In the genomic region with DNA sequence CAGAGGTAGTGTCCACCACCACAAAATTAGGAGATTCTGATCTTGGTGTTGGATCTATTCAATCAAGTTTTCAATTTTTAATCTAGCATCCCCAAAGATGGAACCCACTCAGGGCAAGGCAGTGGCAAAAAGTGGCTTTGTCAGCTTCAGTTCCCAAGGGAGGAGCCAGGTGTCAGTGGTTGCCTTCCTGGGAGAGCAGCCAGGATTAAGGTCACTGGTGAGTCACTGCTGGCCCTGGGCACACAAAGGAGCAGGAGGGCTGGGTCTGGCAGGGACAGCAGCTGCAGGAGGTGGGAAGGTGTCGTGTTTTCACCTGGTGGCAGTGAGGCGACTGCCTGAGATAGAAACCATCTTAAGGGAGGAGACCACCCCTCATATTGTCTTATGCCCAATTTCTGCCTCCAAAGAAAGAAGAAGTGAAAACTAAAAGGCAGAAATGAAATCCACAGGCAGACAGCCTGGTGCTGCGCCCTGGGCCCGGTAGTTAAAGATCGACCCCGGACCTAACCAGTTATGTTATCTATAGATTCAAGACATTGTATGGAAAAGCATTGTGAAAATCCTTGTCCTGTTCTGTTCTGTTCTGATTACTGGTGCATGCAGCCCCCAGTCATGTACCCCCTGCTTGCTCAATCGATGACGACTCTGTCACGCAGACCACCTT, we compare ENCODE assay signal across 9 cellular contexts. TPM values are rescaled to one million over a fixed set of nuclear protein-coding genes. Genes with fewer than 3 reads are reported as not detected.
DNase-seq lines count a peak whose midpoint lies in the region; ATAC-seq and TF ChIP-seq lines count a peak whose summit lies in the region.
"Had no signal": no experiment of that assay in that cellular context is flagged by ENCODE, and none has a peak within 500 bp of the region (broad histone marks: within the 10 kb centered on the region; RNA-seq: fewer than 3 reads in every experiment).

No MANE protein-coding gene starts in this region.

- H3K4me3 ChIP-seq in AG10803 (ENCODE audit: low read length) (no peak overlapping the region), neuronal stem cell (ENCODE audit: low read length in 2 of 2) (no peak overlapping the region)

- no peak overlapping the region for H2BK15ac ChIP-seq in neuronal stem cell (ENCODE audit: low read length)

- H3K9me3 ChIP-seq in neuronal stem cell (replicated peaks in 1 of 2; ENCODE audit: control insufficient read depth in 2 of 2, insufficient read depth in 1 of 2, low read depth in 1 of 2, low read length in 2 of 2) = peaks cover 1 to 4% of the 10 kb centered on the region in 2 donors

- no peaks in the 10 kb centered on the region for H3K79me1 ChIP-seq in neuronal stem cell (ENCODE audit: low read depth, low read length)

- H3K23ac ChIP-seq in neuronal stem cell (ENCODE audit: low read depth, low read length, poor library complexity) = no peak overlapping the region

- H2AK5ac ChIP-seq in neuronal stem cell (ENCODE audit: low read depth, low read length) = no peak overlapping the region

- no peak for TF ChIP-seq CTCF in AG10803 (conservative IDR thresholded peaks at IDR 0.05; ENCODE audit: low read length)

- no peak overlapping the region for H2BK5ac ChIP-seq in neuronal stem cell (ENCODE audit: low read length)

- H3K4me1 ChIP-seq in neuronal stem cell (ENCODE audit: control insufficient read depth in 2 of 2, insufficient read depth in 1 of 2, low read depth in 1 of 2, low read length in 2 of 2) = no peaks in the 10 kb centered on the region

- no peak overlapping the region for H3K14ac ChIP-seq in neuronal stem cell (ENCODE audit: low read length)

- no CpG with 5 or more reads among the region's 9 CpGs for WGBS in neuronal stem cell (ENCODE audit: extremely low coverage in 2 of 2, insufficient read length in 2 of 2, insufficient replicate concordance in 1 of 2), 2 donors

- ATAC-seq in GM21367 (IDR thresholded peaks at IDR 0.05; ENCODE audit: unreplicated experiment) = no peak

- no peaks in the 10 kb centered on the region for H3K36me3 ChIP-seq in neuronal stem cell (replicated peaks in 1 of 2; ENCODE audit: control insufficient read depth in 2 of 2, insufficient read depth in 2 of 2, low read length in 2 of 2)

- no peak overlapping the region for H3K9ac ChIP-seq in neuronal stem cell (ENCODE audit: low read depth, low read length, poor library complexity)

- no peaks in the 10 kb centered on the region for H3K27me3 ChIP-seq in neuronal stem cell (ENCODE audit: control insufficient read depth in 3 of 3, insufficient read depth in 3 of 3, low read depth in 1 of 3, low read length in 3 of 3)

- no peak overlapping the region for H2AFZ ChIP-seq in neuronal stem cell (ENCODE audit: low read length)

- no peak overlapping the region for H4K91ac ChIP-seq in neuronal stem cell (ENCODE audit: low read depth, low read length, poor library complexity)

- H3K18ac ChIP-seq in neuronal stem cell (ENCODE audit: low read length) = no peak overlapping the region

- H2BK12ac ChIP-seq in neuronal stem cell (ENCODE audit: low read length) = no peak overlapping the region

- DNase-seq in AG10803 (ENCODE audit: low read depth) (peak; percentile 53), NCI-H1092 (lab: John Stamatoyannopoulos, UW) (peak; percentile 73), SW 1271 (lab: John Stamatoyannopoulos, UW) (peak; percentile 60 to 84), iPS-NIHi7 (ENCODE audit: extremely low spot score) (peak; percentile 38), T-helper 1 cell (no peak), neuronal stem cell (ENCODE audit: low spot score) (no peak)
- DNase-seq in activated naive CD4-positive, alpha-beta T cell (lab: John Stamatoyannopoulos, UW) = no peak
- DNase-seq: activated naive CD8-positive, alpha-beta T cell treated with anti-CD3 and anti-CD28 coated beads, Interleukin-2, amount 10 ng/mL, durations not matched to agents 7 days and 5 days had no signal

- H3K4me2 ChIP-seq in neuronal stem cell (ENCODE audit: insufficient read depth, low read length, poor library complexity, severe bottlenecking) = no peak overlapping the region

- H3K4ac ChIP-seq in neuronal stem cell (ENCODE audit: low read length) = no peak overlapping the region

- no peak overlapping the region for H3K27ac ChIP-seq in neuronal stem cell (replicated peaks; ENCODE audit: low read length)

- no peak overlapping the region for H4K8ac ChIP-seq in neuronal stem cell (ENCODE audit: low read depth, low read length)

- no peak overlapping the region for H2BK120ac ChIP-seq in neuronal stem cell (ENCODE audit: low read depth, low read length)

RNA-seq across cellular contexts. Expression of gene KLHL25, which starts 5.9 kb away (rescaled TPM):
- polyA plus RNA-seq in neuronal stem cell (2013, experiment 1 of 2) = 5.8 TPM
- polyA plus RNA-seq in neuronal stem cell (2013, experiment 2 of 2) = 5.8 TPM

Comparison
In these comparisons a context has a peak if more than half of its experiments do, and no peak if none do; other contexts are left out.
1. DNase-seq: peak in AG10803 (single experiment), NCI-H1092 (single experiment), SW 1271 (2 of 2) and iPS-NIHi7 (single experiment); none in activated naive CD4-positive, alpha-beta T cell (0 of 4), T-helper 1 cell (0 of 5) and neuronal stem cell (single experiment).